Comparison of ENCODE assay signal across 8 cellular contexts in the genomic region with DNA sequence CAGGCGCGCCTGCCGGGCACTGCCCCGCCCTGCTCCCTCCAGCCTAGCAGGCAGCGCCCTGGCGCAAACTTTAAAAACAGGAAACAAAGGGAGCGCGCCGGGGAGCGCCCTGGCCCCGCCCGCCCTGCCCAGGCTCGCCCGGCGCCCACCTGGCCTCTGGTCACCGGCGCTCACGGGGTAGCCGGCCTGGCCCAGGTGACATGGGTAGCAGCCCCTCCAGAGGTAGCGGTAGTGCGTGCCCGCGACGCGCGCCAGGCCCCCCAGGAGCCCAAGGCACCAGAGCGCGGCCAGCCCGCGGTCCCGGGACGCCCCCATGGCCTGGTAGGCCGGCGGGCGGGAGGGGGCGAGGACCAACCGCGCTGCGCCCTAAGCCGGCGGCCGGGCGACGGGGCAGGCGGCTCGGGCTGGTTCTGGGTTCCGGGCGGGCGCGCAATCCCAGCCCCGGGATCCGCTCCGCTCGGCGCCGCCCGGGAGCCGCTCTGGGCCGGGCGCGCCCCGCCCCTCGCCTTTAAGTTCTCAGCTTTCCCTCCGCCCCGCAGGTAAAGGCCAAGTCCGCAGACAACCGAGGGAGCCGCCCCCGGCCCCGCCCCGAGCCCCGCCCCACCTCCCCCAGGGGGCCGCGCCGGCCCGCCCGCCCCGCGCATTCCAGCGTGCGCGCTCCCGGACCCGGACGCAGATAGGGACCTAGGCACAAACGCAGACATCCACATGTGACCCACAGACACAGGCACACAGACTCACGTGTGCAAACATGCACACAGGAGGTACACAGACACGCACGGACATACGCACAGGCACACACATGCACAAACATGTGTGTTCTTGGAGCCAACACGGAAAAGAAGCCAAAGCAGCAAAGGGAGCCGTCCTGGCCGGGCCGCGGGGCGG.
DNase-seq lines count a peak whose midpoint lies in the region; ATAC-seq, FAIRE-seq and TF ChIP-seq lines count a peak whose summit lies in the region.

No MANE protein-coding gene starts in this region.

- FAIRE-seq in K562 (lab: Jason Lieb, UNC) (peak; percentile 67), small intestine (lab: Jason Lieb, UNC) (no peak)

- H3K9me3 ChIP-seq in K562 (replicated peaks; ENCODE audit: control insufficient read depth, insufficient read depth, low read depth, low read length) (no peaks in the 10 kb centered on the region), iPS-18a (ENCODE audit: control insufficient read depth, low read depth, low read length) (no peaks in the 10 kb centered on the region), small intestine (ENCODE audit: control insufficient read depth, low read depth) (no peaks in the 10 kb centered on the region)

- CTCF ChIA-PET in K562 (lab: Yijun Ruan, JAX; ENCODE audit: low intra/inter-chr PET ratio), result no interaction called here

- H3K79me2 ChIP-seq in K562 (ENCODE audit: control insufficient read depth, insufficient read depth, low read length), result no peaks in the 10 kb centered on the region

- TF ChIP-seq CTCF in K562 (IDR thresholded peaks at IDR 0.05 in 2 of 3, conservative IDR thresholded peaks at IDR 0.05 in 1 of 3; ENCODE audit: insufficient read depth in 2 of 3, low read depth in 1 of 3, low read length in 3 of 3), result no peak

- H3K27ac ChIP-seq in K562 (ENCODE audit: extremely low read depth, low read depth, low read length) (no peak overlapping the region), iPS-18a (ENCODE audit: low read length) (no peak overlapping the region), small intestine (ENCODE audit: low read depth in 1 of 2, low read length in 1 of 2) (peak overlapping the region; percentile 14 to 40)

- POLR2A ChIA-PET in K562 (lab: Yijun Ruan, JAX), result interaction anchor here (0.5 to 0.6 kb wide), 2 partner anchors 57 to 710 kb away, joined by 3 read pairs; no protein-coding TSS in a partner anchor

- H3K36me3 ChIP-seq in K562 (ENCODE audit: control insufficient read depth, insufficient read depth, low read length) (no peaks in the 10 kb centered on the region), iPS-18a (ENCODE audit: control insufficient read depth, low read depth, low read length) (no peaks in the 10 kb centered on the region), small intestine (ENCODE audit: control insufficient read depth in 2 of 2, insufficient read depth in 2 of 2, low read length in 2 of 2) (no peaks in the 10 kb centered on the region)

- ATAC-seq in K562 (peak; percentile 91), HG03460 (IDR thresholded peaks at IDR 0.05; ENCODE audit: unreplicated experiment) (no peak)

- DNase-seq in AML-193 (lab: John Stamatoyannopoulos, UW), result peak; percentile 51 to 67
- DNase-seq in T-helper 9 cell, result peak; percentile 67
- peak; percentile 89 to 100 (median 98) for DNase-seq in K562 (ENCODE audit: extremely low read depth in 1 of 4, low spot score in 3 of 4)
- DNase-seq in small intestine, result peak; percentile 75
- no peak for DNase-seq in NAMALWA (ENCODE audit: low spot score)

- H4K20me1 ChIP-seq in K562 (replicated peaks; ENCODE audit: control insufficient read depth, insufficient read depth, low read length), result peaks cover 59% of the 10 kb centered on the region

- intact Hi-C loops in K562 (cut with micrococcal nuclease), result no loop called here

- H3K9ac ChIP-seq in K562 (ENCODE audit: insufficient read depth in 1 of 2, low read depth in 2 of 2, low read length in 2 of 2) (peak overlapping the region in 1 of 2 experiments; percentile 26; a peak in 1 of 4 replicates), iPS-18a (ENCODE audit: low read length) (no peak overlapping the region)

- BruUV-seq in K562 (replicated peaks; lab: Mats Ljungman, UMichigan), result no TSS peak

- 2% methylated on average over 69 of the region's 96 CpGs for WGBS in K562 (ENCODE audit: insufficient coverage, low coverage, missing lambda C conversion rate)
- 1 to 2% (median 1%) methylated on average over 47 to 96 of the region's 96 CpGs for WGBS in small intestine, 3 donors

- in situ Hi-C loops in K562 (cut with MboI), result no loop called here

- peaks cover 0 to 51% of the 10 kb centered on the region in 2 experiments; a peak in 3 of 5 replicates for H3K4me1 ChIP-seq in K562 (replicated peaks in 1 of 2; ENCODE audit: control insufficient read depth in 2 of 2, insufficient read depth in 2 of 2, low read length in 2 of 2)
- no peaks in the 10 kb centered on the region for H3K4me1 ChIP-seq in iPS-18a (ENCODE audit: control insufficient read depth, low read depth, low read length)
- H3K4me1 ChIP-seq in small intestine (ENCODE audit: control insufficient read depth in 2 of 2, insufficient read depth in 1 of 2, low read depth in 1 of 2, low read length in 1 of 2), result peaks cover 0 to 7% of the 10 kb centered on the region in 2 donors

- TF ChIP-seq POLR2A in K562 (conservative IDR thresholded peaks at IDR 0.05), result no peak

- peak overlapping the region; percentile 68 for H3K4me2 ChIP-seq in K562 (ENCODE audit: insufficient read depth, low read length)

- H3K4me3 ChIP-seq in K562 (peak overlapping the region; percentile 24), iPS-18a (ENCODE audit: low read length) (peak overlapping the region; percentile 50), small intestine (ENCODE audit: low read depth in 1 of 2, low read length in 2 of 2) (peak overlapping the region; percentile 59 to 60)

- H3K9me1 ChIP-seq in K562 (ENCODE audit: control insufficient read depth, insufficient read depth, low read length), result no peaks in the 10 kb centered on the region

- H3K27me3 ChIP-seq in K562 (ENCODE audit: control insufficient read depth in 2 of 2, insufficient read depth in 2 of 2, low read length in 2 of 2) (peaks cover 24 to 77% of the 10 kb centered on the region in 2 experiments; a peak in 4 of 5 replicates), iPS-18a (ENCODE audit: control insufficient read depth, insufficient read depth, low read length) (peaks cover 45% of the 10 kb centered on the region), small intestine (ENCODE audit: control insufficient read depth in 2 of 2, insufficient read depth in 2 of 2, low read length in 2 of 2) (peaks cover 0 to 3% of the 10 kb centered on the region in 2 donors)

- peak overlapping the region; percentile 69; the same call in 1 of the 2 replicates for H2AFZ ChIP-seq in K562 (ENCODE audit: low read depth, low read length)

- TF ChIP-seq RAD21 in Ishikawa (IDR thresholded peaks at IDR 0.05; ENCODE audit: low read depth) (no peak), K562 (CRISPR knock-in tag; conservative IDR thresholded peaks at IDR 0.05 in 1 of 2, IDR thresholded peaks at IDR 0.05 in 1 of 2) (no peak)

- TF ChIP-seq EP300 in Ishikawa (IDR thresholded peaks at IDR 0.05; ENCODE audit: borderline replicate concordance) (no peak), K562 (IDR thresholded peaks at IDR 0.05; ENCODE audit: low read length) (no peak)

TF ChIP-seq in Ishikawa, 13 proteins besides CTCF, POLR2A, EP300 and RAD21:
- TF ChIP-seq USF1 (IDR thresholded peaks at IDR 0.05) (peak; percentile 81), TAF1 (IDR thresholded peaks at IDR 0.05; ENCODE audit: low read depth) (no peak; the same call in 1 of the 2 replicates), TEAD4 (IDR thresholded peaks at IDR 0.05) (peak; percentile 95)
- TF ChIP-seq, protein P1, sequence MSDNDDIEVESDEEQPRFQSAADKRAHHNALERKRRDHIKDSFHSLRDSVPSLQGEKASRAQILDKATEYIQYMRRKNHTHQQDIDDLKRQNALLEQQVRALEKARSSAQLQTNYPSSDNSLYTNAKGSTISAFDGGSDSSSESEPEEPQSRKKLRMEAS (IDR thresholded peaks at IDR 0.05), result peak; percentile 76

TF ChIP-seq in K562, 482 proteins besides CTCF, POLR2A, EP300 and RAD21 (continues in another document):
- no peak for TF ChIP-seq MED1 (CRISPR knock-in tag; IDR thresholded peaks at IDR 0.05; ENCODE audit: borderline replicate concordance)
- no peak for TF ChIP-seq RFX1 (IDR thresholded peaks at IDR 0.05)
- TF ChIP-seq TEAD1 (CRISPR knock-in tag; IDR thresholded peaks at IDR 0.05), result peak; percentile 69 to 98; a peak in 3 of 4 replicates
- peak in 1 of 2 experiments; percentile 6 for TF ChIP-seq E2F6 (IDR thresholded peaks at IDR 0.05; ENCODE audit: borderline replicate concordance in 1 of 2, extremely low read depth in 1 of 2, insufficient read depth in 1 of 2, insufficient read length in 1 of 2, low read depth in 1 of 2, low read length in 1 of 2, poor library complexity in 1 of 2, severe bottlenecking in 1 of 2)
- TF ChIP-seq TEAD4 (IDR thresholded peaks at IDR 0.05; ENCODE audit: low read length), result peak; percentile 79
- TF ChIP-seq TEAD4 (CRISPR knock-in tag; IDR thresholded peaks at IDR 0.05; ENCODE audit: borderline replicate concordance), result no peak
- no peak for TF ChIP-seq MTA2 (IDR thresholded peaks at IDR 0.05; ENCODE audit: low read depth)
- 0 out of 2 replicates have a peak, but pooled peaks have one; percentile 15 for TF ChIP-seq MYC (IDR thresholded peaks at IDR 0.05; ENCODE audit: low read depth, low read length)
- TF ChIP-seq MYC (CRISPR knock-in tag; IDR thresholded peaks at IDR 0.05; ENCODE audit: borderline replicate concordance, low read depth), result no peak
- peak in 1 of 2 experiments; percentile 15; a peak in 1 of 4 replicates for TF ChIP-seq NRF1 (conservative IDR thresholded peaks at IDR 0.05 in 1 of 2, IDR thresholded peaks at IDR 0.05 in 1 of 2)
- peak; percentile 66 for TF ChIP-seq BHLHE40 (IDR thresholded peaks at IDR 0.05; ENCODE audit: low read length)
- TF ChIP-seq OTX1 (CRISPR knock-in tag; IDR thresholded peaks at IDR 0.05), result no peak
- TF ChIP-seq, protein P2, sequence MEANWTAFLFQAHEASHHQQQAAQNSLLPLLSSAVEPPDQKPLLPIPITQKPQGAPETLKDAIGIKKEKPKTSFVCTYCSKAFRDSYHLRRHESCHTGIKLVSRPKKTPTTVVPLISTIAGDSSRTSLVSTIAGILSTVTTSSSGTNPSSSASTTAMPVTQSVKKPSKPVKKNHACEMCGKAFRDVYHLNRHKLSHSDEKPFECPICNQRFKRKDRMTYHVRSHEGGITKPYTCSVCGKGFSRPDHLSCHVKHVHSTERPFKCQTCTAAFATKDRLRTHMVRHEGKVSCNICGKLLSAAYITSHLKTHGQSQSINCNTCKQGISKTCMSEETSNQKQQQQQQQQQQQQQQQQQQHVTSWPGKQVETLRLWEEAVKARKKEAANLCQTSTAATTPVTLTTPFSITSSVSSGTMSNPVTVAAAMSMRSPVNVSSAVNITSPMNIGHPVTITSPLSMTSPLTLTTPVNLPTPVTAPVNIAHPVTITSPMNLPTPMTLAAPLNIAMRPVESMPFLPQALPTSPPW (CRISPR knock-in tag; IDR thresholded peaks at IDR 0.05), result peak; percentile 88
- TF ChIP-seq POLR3A (IDR thresholded peaks at IDR 0.05; ENCODE audit: borderline replicate concordance, extremely low read depth, insufficient read depth, insufficient read length), result no peak
- no peak for TF ChIP-seq SUPT5H (IDR thresholded peaks at IDR 0.05)

Comparison
In these comparisons a context has a peak if more than half of its experiments do, and no peak if none do; other contexts are left out.
1. H3K27ac ChIP-seq: peak in small intestine (2 of 2); none in K562 (single experiment) and iPS-18a (single experiment).
2. Peak in every context shown above with its lines, with median percentiles within 50 percentile points of each other: H3K4me3 ChIP-seq.